ENCODE assay signal across 9 cellular contexts in the genomic region with DNA sequence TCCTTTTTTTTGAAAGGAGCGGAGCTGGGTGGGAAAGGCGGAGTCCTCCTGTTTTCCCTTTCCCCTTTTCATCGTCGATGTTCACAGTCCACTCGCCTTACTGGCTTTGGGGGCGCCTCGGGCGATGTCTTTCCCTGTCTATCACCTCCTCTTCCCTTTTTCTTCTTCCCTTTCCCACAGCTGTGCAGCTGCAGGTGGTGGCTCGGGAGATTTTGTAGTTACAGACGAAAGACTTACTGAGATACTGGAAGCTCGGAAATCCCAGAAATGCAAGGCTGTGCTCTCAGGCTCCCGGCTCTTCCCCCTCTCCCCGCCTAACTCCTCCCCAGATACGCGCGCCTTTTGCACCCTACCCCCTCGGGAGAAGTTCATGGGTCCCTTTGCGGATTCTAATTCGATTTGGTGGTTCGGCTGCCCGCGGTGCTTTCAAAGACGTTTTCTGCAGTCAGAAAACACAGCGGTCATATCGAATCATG. TPM values are rescaled to one million over a fixed set of nuclear protein-coding genes. Genes with fewer than 3 reads are reported as not detected.
A peak's percentile ranks its signal among the peaks of the same experiment; 100 is the strongest.
DNase-seq lines count a peak whose midpoint lies in the region; ATAC-seq and TF ChIP-seq lines count a peak whose summit lies in the region.
"Had no signal": no experiment of that assay in that cellular context is flagged by ENCODE, and none has a peak within 500 bp of the region (broad histone marks: within the 10 kb centered on the region; RNA-seq: fewer than 3 reads in every experiment).

No MANE protein-coding gene starts in this region.

- no peaks in the 10 kb centered on the region for H3K9me3 ChIP-seq in BLaER1
- H3K9me3 ChIP-seq in SJSA1 (replicated peaks), result no peaks in the 10 kb centered on the region; the same call in 1 of the 2 replicates
- H3K9me3 ChIP-seq in lung (ENCODE audit: control insufficient read depth in 2 of 2, insufficient read depth in 1 of 2, low read length in 1 of 2), result no peaks in the 10 kb centered on the region
- no peaks in the 10 kb centered on the region for H3K9me3 ChIP-seq in thyroid gland

- H3K9ac ChIP-seq in BLaER1, result peak overlapping the region; percentile 93

- intact Hi-C loops in thyroid gland (cut with DNase I), result loop anchor here (5.0 kb wide), 1 partner anchor 41 kb away; no protein-coding TSS in a partner anchor

- H3K4me2 ChIP-seq in BLaER1, result peak overlapping the region; percentile 97

- peak; percentile 44 to 66 for DNase-seq in SJSA1 (ENCODE audit: low read depth in 1 of 2, low spot score in 2 of 2)
- DNase-seq in dermis blood vessel endothelial cell, result peak; percentile 41
- DNase-seq in lung (ENCODE audit: low spot score), result peak; percentile 29
- no peak for DNase-seq in thyroid gland
- no peak for DNase-seq in H4 (ENCODE audit: low spot score)
- DNase-seq in cerebellar cortex (ENCODE audit: low spot score), result no peak

- H3K27me3 ChIP-seq in BLaER1 (no peaks in the 10 kb centered on the region), SJSA1 (replicated peaks) (no peaks in the 10 kb centered on the region), lung (ENCODE audit: control insufficient read depth, insufficient read depth) (no peaks in the 10 kb centered on the region), thyroid gland (no peaks in the 10 kb centered on the region)

- H4K20me1 ChIP-seq in BLaER1, result peaks cover 66% of the 10 kb centered on the region

- H3K36me3 ChIP-seq in BLaER1 (peaks cover 19% of the 10 kb centered on the region; the same call in 1 of the 2 replicates), SJSA1 (peaks cover 74% of the 10 kb centered on the region), lung (ENCODE audit: control insufficient read depth in 2 of 2, insufficient read depth in 2 of 2, low read length in 2 of 2) (no peaks in the 10 kb centered on the region), thyroid gland (no peaks in the 10 kb centered on the region)

- H3K27ac ChIP-seq in BLaER1 (peak overlapping the region; percentile 94), SJSA1 (peak overlapping the region; percentile 83), lung (ENCODE audit: low read depth in 1 of 2, low read length in 1 of 2) (peak overlapping the region; percentile 84 to 93), thyroid gland (peak overlapping the region in 2 of 3 donors; percentile 91 to 95)

- TF ChIP-seq POLR2A in thyroid gland (IDR thresholded peaks at IDR 0.05), result no peak

- TF ChIP-seq CTCF in lung (IDR thresholded peaks at IDR 0.05; ENCODE audit: control extremely low read depth, extremely low read depth) (no peak), thyroid gland (IDR thresholded peaks at IDR 0.05) (no peak)

- WGBS in lung, 2 donors, result 2 to 9% methylated on average over 25 of the region's 25 CpGs
- 9% methylated on average over 25 of the region's 25 CpGs for WGBS in thyroid gland, 2 donors

- ATAC-seq in GM21529 (IDR thresholded peaks at IDR 0.05; ENCODE audit: unreplicated experiment), result peak; percentile 0
- ATAC-seq in lung (ENCODE audit: insufficient read depth, low FRiP score), result no peak

- H3K4me3 ChIP-seq in BLaER1 (peak overlapping the region; percentile 91), SJSA1 (peak overlapping the region; percentile 92), lung (peak overlapping the region; percentile 87), thyroid gland (replicated peaks in 1 of 3) (peak overlapping the region in 2 of 3 donors; percentile 51 to 81)

- H3K4me1 ChIP-seq in BLaER1 (peaks cover 43% of the 10 kb centered on the region), SJSA1 (replicated peaks) (peaks cover 33% of the 10 kb centered on the region), lung (ENCODE audit: control insufficient read depth in 2 of 2, insufficient read depth in 2 of 2, low read length in 2 of 2) (peaks cover 4 to 11% of the 10 kb centered on the region in 2 donors), thyroid gland (peaks cover 21 to 25% of the 10 kb centered on the region in 2 donors)

RNA-seq across cellular contexts. Expression of gene SEPTIN11, which starts 1.3 kb away (rescaled TPM):
- total RNA-seq in SJSA1 (2014; rRNA removed; shearing (Covaris generic)), result 255 and 283 TPM in 2 replicates
- 160 and 179 TPM in 2 replicates for total RNA-seq in dermis blood vessel endothelial cell
- total RNA-seq in lung, result 100 to 1,000 TPM; 104 to 126 TPM
- polyA plus RNA-seq in lung, result 10 to 100 TPM; 20.4 to 24.5 TPM
- 100 to 1,000 TPM in 1 of 4 donors, 10 to 100 TPM in 3; 39.6 to 207 (median 69.1) TPM for total RNA-seq in thyroid gland
- 43.8 and 76.4 TPM in 2 replicates for total RNA-seq in H4 (2014; rRNA removed; shearing (Covaris generic))

RNA-seq across cellular contexts. Expression of gene SOWAHB, which starts 52.9 kb away (rescaled TPM):
- total RNA-seq in SJSA1 (2014; rRNA removed; shearing (Covaris generic)), result not detected in 2 replicates
- total RNA-seq in dermis blood vessel endothelial cell, result under 0.01 TPM in 1 of 2 replicates, not detected in the other
- 1 to 10 TPM; 2.0 to 4.2 TPM for total RNA-seq in lung
- 1 to 10 TPM in 1 of 2 donors, under 1 TPM in 1; 0.28 to 1.9 TPM for polyA plus RNA-seq in lung
- total RNA-seq in thyroid gland, result 1 to 10 TPM; 5.1 to 8.2 (median 6.9) TPM
- 0.04 TPM in 1 of 2 replicates, not detected in the other for total RNA-seq in H4 (2014; rRNA removed; shearing (Covaris generic))
- total RNA-seq: T-helper 1 cell treated with Interleukin-12 subunit alpha and Interleukin-12 subunit beta and Interleukin-4 antibody, amounts not matched to agents 30 ng/mL and 1 ng/mL, for 36 hours had no signal

Comparison
In these comparisons a context has a peak if more than half of its experiments do, and no peak if none do; other contexts are left out.
1. DNase-seq: peak in SJSA1 (2 of 2), dermis blood vessel endothelial cell (single experiment) and lung (single experiment); none in thyroid gland (0 of 2), H4 (single experiment) and cerebellar cortex (single experiment).
2. Peak in every context shown above with its lines, with median percentiles within 50 percentile points of each other: H3K27ac ChIP-seq and H3K4me3 ChIP-seq.